ENCODE assay signal across 12 cellular contexts in the genomic region with DNA sequence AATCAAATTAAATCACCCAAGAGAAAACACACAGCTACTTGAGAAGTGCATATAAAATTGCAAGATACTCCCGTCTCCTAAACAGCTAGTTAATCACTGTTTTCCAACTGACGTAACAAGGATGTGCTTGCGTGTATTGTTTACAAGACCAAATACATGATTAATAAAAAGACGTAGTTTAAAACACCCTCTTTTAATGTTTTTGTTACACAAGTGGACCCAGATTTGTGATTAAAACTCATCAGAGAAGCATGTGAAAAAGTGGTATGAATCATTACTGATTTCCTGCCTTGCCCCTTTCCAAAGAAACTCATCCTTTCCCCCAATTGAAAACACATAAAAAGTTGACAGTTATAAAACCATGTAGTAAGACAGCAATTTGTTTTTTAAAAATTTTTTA.
DNase-seq lines count a peak whose midpoint lies in the region; ATAC-seq and TF ChIP-seq lines count a peak whose summit lies in the region.
"Had no signal": no experiment of that assay in that cellular context is flagged by ENCODE, and none has a peak within 500 bp of the region (broad histone marks: within the 10 kb centered on the region; RNA-seq: fewer than 3 reads in every experiment).

No MANE protein-coding gene starts in this region.

- no peaks in the 10 kb centered on the region for H3K9me3 ChIP-seq in BE2C

- H3K27me3 ChIP-seq in BE2C: no peaks in the 10 kb centered on the region; the same call in 1 of the 2 replicates

- H3K4me1 ChIP-seq in BE2C: no peaks in the 10 kb centered on the region

- TF ChIP-seq CTCF in fibroblast of pulmonary artery (IDR thresholded peaks at IDR 0.05; ENCODE audit: low read length, missing control alignments): no peak
- TF ChIP-seq CTCF in BE2C (IDR thresholded peaks at IDR 0.05; ENCODE audit: low read depth, low read length): no peak

- intact Hi-C loops in sciatic nerve (cut with DNase I): no loop called here

- peak; percentile 91 for DNase-seq in GM04504 (ENCODE audit: low read depth)
- DNase-seq in SW 1271 (lab: John Stamatoyannopoulos, UW): peak; percentile 52 to 71
- peak; percentile 95 for DNase-seq in fibroblast of pulmonary artery (ENCODE audit: low read depth)
- no peak for DNase-seq in sciatic nerve (ENCODE audit: low spot score)
- no peak for DNase-seq in NCI-H146 (lab: John Stamatoyannopoulos, UW)
- no peak for DNase-seq in stimulated activated CD4-positive, alpha-beta T cell treated with anti-CD3 and anti-CD28 coated beads, Interleukin-4, amount 100 ng/mL, for 4 hours
- no peak for DNase-seq in BE2C
- DNase-seq: DMS 273 treated with DMSO at 0.1 percent for 48 hours; effector memory CD4-positive, alpha-beta T cell; kidney; NCI-H1930 had no signal

- H3K4me3 ChIP-seq in fibroblast of pulmonary artery (replicated peaks; ENCODE audit: low read depth, low read length): no peak overlapping the region
- H3K4me3 ChIP-seq in BE2C (ENCODE audit: low read depth, low read length): no peak overlapping the region

- ATAC-seq in sciatic nerve: peak; percentile 19
- no peak for ATAC-seq in GM18907 (IDR thresholded peaks at IDR 0.05; ENCODE audit: unreplicated experiment)

- no peaks in the 10 kb centered on the region for H3K36me3 ChIP-seq in BE2C

Comparison
In these comparisons a context has a peak if more than half of its experiments do, and no peak if none do; other contexts are left out.
1. DNase-seq: peak in GM04504 (single experiment), SW 1271 (2 of 2) and fibroblast of pulmonary artery (single experiment); none in sciatic nerve (single experiment), NCI-H146 (single experiment), stimulated activated CD4-positive, alpha-beta T cell treated with anti-CD3 and anti-CD28 coated beads, Interleukin-4, amount 100 ng/mL, for 4 hours (0 of 2) and BE2C (single experiment).